In genomic region chr20:17541596-17541995, GRCh38 we compare ENCODE assay signal across 17 cellular contexts.
"Had no signal": no experiment of that assay in that cellular context is flagged by ENCODE, and none has a peak within 500 bp of the region (broad histone marks: within the 10 kb centered on the region; RNA-seq: fewer than 3 reads in every experiment).

No MANE protein-coding gene starts in this region.

- DNase-seq: activated CD4-positive, alpha-beta memory T cell treated with anti-CD3 and anti-CD28 coated beads for 36 hours; activated CD4-positive, alpha-beta T cell treated with anti-CD3 and anti-CD28 coated beads for 36 hours; activated CD8-positive, alpha-beta memory T cell treated with anti-CD3 and anti-CD28 coated beads, Interleukin-2, amount 10 ng/mL, durations not matched to agents 7 days and 5 days; activated effector memory CD4-positive, alpha-beta T cell treated with Interleukin-2 at 50 U/mL for 16 hours; activated T-cell treated with anti-CD3 and anti-CD28 coated beads, Interleukin-2, amount 50 U/mL, for 24 hours; heart left ventricle; left cardiac atrium; mucosa of descending colon; nucleus accumbens; right cardiac atrium; stimulated activated CD4-positive, alpha-beta T cell treated with anti-CD3 and anti-CD28 coated beads, Interleukin-4, amount 100 ng/mL, for 4 hours; stimulated activated CD8-positive, alpha-beta memory T cell treated with anti-CD3 and anti-CD28 coated beads, Interleukin-4, amount 100 ng/mL, for 48 hours; stimulated activated naive CD4-positive, alpha-beta T cell treated with Interleukin-2 at 50 U/mL for 16 hours; T-helper 17 cell had no signal

- H3K9me3 ChIP-seq: heart left ventricle, mucosa of descending colon had no signal

- H3K36me3 ChIP-seq: heart left ventricle had no signal

- H3K27ac ChIP-seq: epithelial cell of prostate had no signal

- H3K4me3 ChIP-seq: heart left ventricle, mucosa of descending colon, smooth muscle cell had no signal

- ATAC-seq: activated CD4-positive, alpha-beta T cell treated with anti-CD3 and anti-CD28 coated beads for 36 hours; activated CD8-positive, alpha-beta memory T cell treated with anti-CD3 and anti-CD28 coated beads, Interleukin-2, amount 10 ng/mL, durations not matched to agents 7 days and 5 days; activated naive CD4-positive, alpha-beta T cell treated with anti-CD3 and anti-CD28 coated beads, Interleukin-2, amount 50 U/mL, for 72 hours; heart left ventricle; left cardiac atrium; mucosa of descending colon; T-helper 17 cell had no signal

- H3K27me3 ChIP-seq: heart left ventricle had no signal
